2 cellular contexts compared by ENCODE assay signal in genomic region chr19:15381429-15381828, GRCh38.
TF ChIP-seq lines count a peak whose summit lies in the region.

No MANE protein-coding gene starts in this region.

TF ChIP-seq in SK-N-SH, 30 proteins besides CTCF, POLR2A, EP300 and RAD21 (continued from another document):
- TF ChIP-seq MEF2A (IDR thresholded peaks at IDR 0.05; ENCODE audit: borderline replicate concordance, low read depth) (no peak), FOXJ3 (CRISPR knock-in tag; IDR thresholded peaks at IDR 0.05) (no peak), SIN3A (IDR thresholded peaks at IDR 0.05; ENCODE audit: borderline replicate concordance, low read depth, low read length) (no peak), NFIC (IDR thresholded peaks at IDR 0.05; ENCODE audit: borderline replicate concordance) (no peak), SMC3 (IDR thresholded peaks at IDR 0.05; ENCODE audit: low read depth, low read length) (no peak), RFX5 (IDR thresholded peaks at IDR 0.05; ENCODE audit: low read length) (no peak)

TF ChIP-seq in SK-N-SH treated with all-trans-retinoic acid at 6 μM for 48 hours, 23 proteins besides CTCF, POLR2A, EP300 and RAD21 (continued from another document):
- TF ChIP-seq TSHZ2 (CRISPR knock-in tag; IDR thresholded peaks at IDR 0.05), result no peak
- TF ChIP-seq RARB (CRISPR knock-in tag; IDR thresholded peaks at IDR 0.05), result no peak
- no peak for TF ChIP-seq CREB5 (CRISPR knock-in tag; IDR thresholded peaks at IDR 0.05; ENCODE audit: low read depth)
